ENCODE assay signal across 9 cellular contexts in genomic region chr6:41602864-41603608, GRCh38. TPM values are rescaled to one million over a fixed set of nuclear protein-coding genes. Genes with fewer than 3 reads are reported as not detected.
A peak's percentile ranks its signal among the peaks of the same experiment; 100 is the strongest.
DNase-seq lines count a peak whose midpoint lies in the region; ATAC-seq, FAIRE-seq and TF ChIP-seq lines count a peak whose summit lies in the region.
"Had no signal": no experiment of that assay in that cellular context is flagged by ENCODE, and none has a peak within 500 bp of the region (broad histone marks: within the 10 kb centered on the region; RNA-seq: fewer than 3 reads in every experiment).

No MANE protein-coding gene starts in this region.

- H3K27ac Mint-ChIP-seq in CD4-positive, alpha-beta memory T cell, result peak overlapping the region in 2 of 7 donors; percentile 38 to 41
- H3K27ac Mint-ChIP-seq in H9 (peak overlapping the region in 1 of 3 experiments; percentile 48; a peak in 3 of 7 replicates), brain (peak overlapping the region; percentile 50 to 91 (median 64))
- H3K27ac Mint-ChIP-seq: T-helper 1 cell treated with Interleukin-12 subunit alpha and Interleukin-12 subunit beta and Interleukin-4 antibody, amounts not matched to agents 30 μg/mL and 1 μg/mL, for 36 hours had no signal

- H3K36me3 ChIP-seq in CD4-positive, alpha-beta memory T cell (ENCODE audit: insufficient read depth, low read length), result no peaks in the 10 kb centered on the region
- H3K36me3 ChIP-seq in skeletal muscle satellite cell (ENCODE audit: insufficient read depth, low read length), result no peaks in the 10 kb centered on the region

- no peak overlapping the region for H4K8ac ChIP-seq in H9 (replicated peaks; ENCODE audit: insufficient read length, low read depth, low read length)

- H3K9me3 ChIP-seq in CD4-positive, alpha-beta memory T cell (ENCODE audit: control insufficient read depth in 1 of 2, low read length in 2 of 2), result no peaks in the 10 kb centered on the region
- no peaks in the 10 kb centered on the region for H3K9me3 ChIP-seq in H9 (ENCODE audit: control insufficient read depth, low read depth, low read length)
- no peaks in the 10 kb centered on the region for H3K9me3 ChIP-seq in iPS-18c (ENCODE audit: control insufficient read depth, insufficient read depth, low read length)
- no peaks in the 10 kb centered on the region for H3K9me3 ChIP-seq in skeletal muscle satellite cell (replicated peaks; ENCODE audit: low read length)

- no peaks in the 10 kb centered on the region for H3K9me3 Mint-ChIP-seq in CD4-positive, alpha-beta memory T cell
- H3K9me3 Mint-ChIP-seq in H9 (no peaks in the 10 kb centered on the region; a peak in 1 of 5 replicates), brain (peaks cover 0 to 3% (median 0%) of the 10 kb centered on the region in 5 experiments)
- H3K9me3 Mint-ChIP-seq: T-helper 1 cell treated with Interleukin-12 subunit alpha and Interleukin-12 subunit beta and Interleukin-4 antibody, amounts not matched to agents 30 μg/mL and 1 μg/mL, for 36 hours had no signal

- peaks cover 0 to 7% (median 5%) of the 10 kb centered on the region in 4 donors for H3K4me1 Mint-ChIP-seq in CD4-positive, alpha-beta memory T cell
- H3K4me1 Mint-ChIP-seq in H9, result peaks cover 10 to 41% of the 10 kb centered on the region in 2 experiments
- peaks cover 31% of the 10 kb centered on the region for H3K4me1 Mint-ChIP-seq in brain

- peaks cover 3% of the 10 kb centered on the region for H3K23me2 ChIP-seq in H9 (ENCODE audit: insufficient read length, low read depth, low read length, poor library complexity, severe bottlenecking)

- peaks cover 3% of the 10 kb centered on the region for H3K27me3 ChIP-seq in CD4-positive, alpha-beta memory T cell (ENCODE audit: insufficient read depth, low read length)
- no peaks in the 10 kb centered on the region for H3K27me3 ChIP-seq in H9 (ENCODE audit: insufficient read depth, low read length)
- peaks cover 4% of the 10 kb centered on the region for H3K27me3 ChIP-seq in skeletal muscle satellite cell (ENCODE audit: control insufficient read depth, insufficient read depth, low read length)

- no peak overlapping the region for H2BK20ac ChIP-seq in H9 (ENCODE audit: low read depth, low read length, poor library complexity, severe bottlenecking)

- no peak overlapping the region for H2BK12ac ChIP-seq in H9 (ENCODE audit: insufficient read length, low read depth, low read length)

- no peak overlapping the region for H2BK15ac ChIP-seq in H9 (ENCODE audit: low read depth, low read length)

- peaks cover 0 to 7% of the 10 kb centered on the region in 2 donors for H3K36me3 Mint-ChIP-seq in CD4-positive, alpha-beta memory T cell
- H3K36me3 Mint-ChIP-seq in H9 (ENCODE audit: insufficient read depth in 1 of 3, low read depth in 3 of 3), result no peaks in the 10 kb centered on the region; a peak in 1 of 7 replicates
- H3K36me3 Mint-ChIP-seq in brain, result no peaks in the 10 kb centered on the region

- intact Hi-C loops in CD4-positive, alpha-beta memory T cell (cut with micrococcal nuclease), result loop anchor here (1.0 to 2.0 kb wide), 2 partner anchors 80 to 174 kb away; no protein-coding TSS in a partner anchor

- no peak overlapping the region for H4K5ac ChIP-seq in H9 (ENCODE audit: insufficient read length, low read depth, low read length)

- no peak overlapping the region for H3K56ac ChIP-seq in H9 (ENCODE audit: insufficient read length, low read depth, low read length)

- H3K79me2 ChIP-seq in H9 (ENCODE audit: insufficient read depth, low read length), result no peaks in the 10 kb centered on the region

- H3K79me1 ChIP-seq in H9 (ENCODE audit: insufficient read depth, low read depth, low read length, poor library complexity, severe bottlenecking), result no peaks in the 10 kb centered on the region

- no peak overlapping the region for H3K4me3 ChIP-seq in CD4-positive, alpha-beta memory T cell (ENCODE audit: low read length in 2 of 2)
- H3K4me3 ChIP-seq in iPS-18c (ENCODE audit: insufficient read depth, low read depth, low read length) (peak overlapping the region; percentile 30; the same call in 1 of the 2 replicates), skeletal muscle satellite cell (ENCODE audit: low read length) (peak overlapping the region; percentile 48)

- ATAC-seq in HG03521 (IDR thresholded peaks at IDR 0.05; ENCODE audit: unreplicated experiment), result no peak

- CTCF ChIA-PET in CD4-positive, alpha-beta memory T cell (lab: Charles Lee; ENCODE audit: partially characterized antibody), result interaction anchor here (0.5 to 2.8 kb wide), 30 partner anchors 9 to 396 kb away, joined by 3 to 45 read pairs (median 4); no protein-coding TSS in a partner anchor

- H2AK5ac ChIP-seq in H9 (ENCODE audit: insufficient read length, low read length), result no peak overlapping the region

- H3K4me1 ChIP-seq in CD4-positive, alpha-beta memory T cell (ENCODE audit: insufficient read depth, low read length), result peaks cover 11% of the 10 kb centered on the region
- H3K4me1 ChIP-seq in H9 (ENCODE audit: insufficient read depth, low read length) (no peaks in the 10 kb centered on the region), skeletal muscle satellite cell (ENCODE audit: control insufficient read depth, insufficient read depth, low read length) (no peaks in the 10 kb centered on the region)

- H2AFZ ChIP-seq in H9 (ENCODE audit: low read length), result peak overlapping the region; percentile 86

- H2BK120ac ChIP-seq in H9 (ENCODE audit: low read depth, low read length, poor library complexity, severe bottlenecking), result no peak overlapping the region

- no peak overlapping the region for H3K14ac ChIP-seq in H9 (ENCODE audit: insufficient read depth, low read length)

- no peak overlapping the region for H3T11ph ChIP-seq in H9 (ENCODE audit: low read length)

- peak; percentile 67 to 71 (median 70) for DNase-seq in CD4-positive, alpha-beta memory T cell
- DNase-seq in H9 (peak; percentile 88), NCI-H2107 (lab: John Stamatoyannopoulos, UW) (peak; percentile 48)

- H4K20me1 ChIP-seq in H9 (ENCODE audit: control insufficient read depth, insufficient read depth, insufficient read length), result peaks cover 3% of the 10 kb centered on the region

- H3K27ac ChIP-seq in CD4-positive, alpha-beta memory T cell (ENCODE audit: low read depth, low read length), result no peak overlapping the region
- no peak overlapping the region for H3K27ac ChIP-seq in H9 (ENCODE audit: insufficient read length, low read depth, low read length)

- no peak overlapping the region for H2BK5ac ChIP-seq in H9 (ENCODE audit: insufficient read length, low read length)

- H3K9ac ChIP-seq in H9 (ENCODE audit: extremely low read depth, insufficient read length, low read length) (no peak overlapping the region), skeletal muscle satellite cell (ENCODE audit: low read depth, low read length) (no peak overlapping the region)

- TF ChIP-seq CTCF in H9 (conservative IDR thresholded peaks at IDR 0.05) (peak; percentile 94), brain (conservative IDR thresholded peaks at IDR 0.05) (peak; percentile 96 to 98)

- POLR2A ChIA-PET in CD4-positive, alpha-beta memory T cell (lab: Charles Lee; ENCODE audit: partially characterized antibody), result no interaction called here

- no peak overlapping the region for H3K23ac ChIP-seq in H9 (ENCODE audit: insufficient read length, low read depth, low read length)

- H3K4me3 Mint-ChIP-seq in CD4-positive, alpha-beta memory T cell, result peak overlapping the region in 3 of 8 donors; percentile 3 to 26 (median 18)
- peak overlapping the region; percentile 66 to 73 for H3K4me3 Mint-ChIP-seq in H9
- peak overlapping the region; percentile 50 to 72 (median 63) for H3K4me3 Mint-ChIP-seq in brain
- H3K4me3 Mint-ChIP-seq: T-helper 1 cell treated with Interleukin-12 subunit alpha and Interleukin-12 subunit beta and Interleukin-4 antibody, amounts not matched to agents 30 μg/mL and 1 μg/mL, for 36 hours had no signal

- peak overlapping the region; percentile 37 for H3K4me2 ChIP-seq in H9 (ENCODE audit: insufficient read depth, insufficient read length, low read length)
- peak overlapping the region; percentile 79 for H3K4me2 ChIP-seq in skeletal muscle satellite cell (ENCODE audit: low read length)

- peak; percentile 46 for FAIRE-seq in TTC549 (lab: Jason Lieb, UNC)

- H3K4ac ChIP-seq in H9 (ENCODE audit: low read depth, low read length), result no peak overlapping the region

- peaks cover 4 to 7% of the 10 kb centered on the region in 2 donors for H3K27me3 Mint-ChIP-seq in CD4-positive, alpha-beta memory T cell
- peaks cover 7% of the 10 kb centered on the region for H3K27me3 Mint-ChIP-seq in H9 (ENCODE audit: low read depth)
- H3K27me3 Mint-ChIP-seq in brain, result peaks cover 11% of the 10 kb centered on the region

- no peak overlapping the region for H4K91ac ChIP-seq in H9 (ENCODE audit: insufficient read length, low read depth, low read length)

- no peak overlapping the region for H3K18ac ChIP-seq in H9 (ENCODE audit: insufficient read length, low read depth, low read length)

- whole genome bisulfite sequencing in H9 (ENCODE audit: extremely low coverage, insufficient read length, low lambda C conversion rate), result no CpG with 5 or more reads among the region's 20 CpGs

RNA-seq across cellular contexts. Expression of gene MDFI, which starts 35.2 kb away (rescaled TPM):
- not detected for total RNA-seq in CD4-positive, alpha-beta memory T cell
- polyA plus RNA-seq in CD4-positive, alpha-beta memory T cell, result not detected
- total RNA-seq in H9 (2021), result 40.9 and 45.0 TPM in 2 replicates
- 3.8 TPM for polyA plus RNA-seq in brain (ENCODE audit: insufficient read depth, low read depth, low replicate concordance)
- 0.44 and 5.3 TPM in 2 replicates for total RNA-seq in skeletal muscle satellite cell (2012; rRNA removed)

RNA-seq across cellular contexts. Expression of gene FOXP4, which starts 56.9 kb away (rescaled TPM):
- total RNA-seq in CD4-positive, alpha-beta memory T cell, result 1 to 10 TPM; 7.4 to 7.8 TPM
- 1 to 10 TPM in 1 of 2 donors, under 1 TPM in 1; 0.08 to 1.6 TPM for polyA plus RNA-seq in CD4-positive, alpha-beta memory T cell
- total RNA-seq in H9 (2021), result 18.2 and 19.0 TPM in 2 replicates
- 184 TPM for polyA plus RNA-seq in brain (ENCODE audit: insufficient read depth, low read depth, low replicate concordance)
- 3.5 TPM in 2 replicates for total RNA-seq in skeletal muscle satellite cell (2012; rRNA removed)

Comparison
In these comparisons a context has a peak if more than half of its experiments do, and no peak if none do; other contexts are left out.
1. H3K4me3 ChIP-seq: peak in iPS-18c (single experiment) and skeletal muscle satellite cell (single experiment); none in CD4-positive, alpha-beta memory T cell (0 of 2).
2. RNA of gene MDFI, which starts 35.2 kb away (total RNA-seq): 40.9 to 45.0 TPM in H9; not detected in CD4-positive, alpha-beta memory T cell; every median in the first group is over 10 times any median in the second.
3. Peak in every context shown above with its lines, with median percentiles within 50 percentile points of each other: DNase-seq.